19 cellular contexts compared by ENCODE assay signal in genomic region chr15:36066757-36067156, GRCh38.
"Had no signal": no experiment of that assay in that cellular context is flagged by ENCODE, and none has a peak within 500 bp of the region (broad histone marks: within the 10 kb centered on the region; RNA-seq: fewer than 3 reads in every experiment).

No MANE protein-coding gene starts in this region.

- H3K4me3 ChIP-seq: coronary artery, hepatocyte, prostate gland, tibial nerve, uterus had no signal

- H3K4me2 ChIP-seq: hepatocyte had no signal

- H3K4me1 Mint-ChIP-seq: activated B cell treated with CpG ODN at 0.5 μM for 24 hours; activated CD4-positive, alpha-beta T cell treated with anti-CD3 and anti-CD28 coated beads, Interleukin-2, amount 10 ng/mL, durations not matched to agents 24 days and 14 days; central memory CD8-positive, alpha-beta T cell; nephron; stimulated activated naive B cell treated with anti-CD40 and anti-IgM and Interleukin-4, amounts not matched to agents 10 μg/mL and 1 μg/mL and 100 μg/mL, for 72 hours had no signal

- H3K9me3 ChIP-seq: prostate gland, tibial nerve, uterus had no signal

- H3K36me3 Mint-ChIP-seq: activated naive CD4-positive, alpha-beta T cell treated with anti-CD3 and anti-CD28 coated beads, Interleukin-2, amount 50 U/mL, for 72 hours; stimulated activated naive B cell treated with anti-CD40 and anti-IgM and Interleukin-4, amounts not matched to agents 10 μg/mL and 1 μg/mL and 100 μg/mL, for 72 hours had no signal

- DNase-seq: activated B cell treated with CpG ODN at 0.5 μM for 24 hours; activated CD4-positive, alpha-beta T cell treated with anti-CD3 and anti-CD28 coated beads, Interleukin-2, amount 10 ng/mL, durations not matched to agents 24 days and 14 days; activated CD8-positive, alpha-beta memory T cell treated with anti-CD3 and anti-CD28 coated beads, Interleukin-2, amount 50 U/mL, for 4 hours; activated CD8-positive, alpha-beta T cell treated with anti-CD3 and anti-CD28 coated beads, Interleukin-2, amount 10 ng/mL, durations not matched to agents 7 days and 5 days; activated gamma-delta T cell; activated T-cell treated with anti-CD3 and anti-CD28 coated beads, Interleukin-2, amount 50 U/mL, for 72 hours; effector CD4-positive, alpha-beta T cell; stimulated activated CD4-positive, alpha-beta T cell treated with anti-CD3 and anti-CD28 coated beads, Interleukin-12 subunit alpha, Interleukin-12 subunit beta, amount 100 ng/mL, for 4 hours; stimulated activated CD4-positive, alpha-beta T cell treated with anti-CD3 and anti-CD28 coated beads, Interleukin-2, amount 100 ng/mL, for 24 hours; stimulated activated naive B cell treated with anti-CD40 and anti-IgM and Interleukin-4, amounts not matched to agents 10 μg/mL and 1 μg/mL and 100 μg/mL, for 72 hours; uterus had no signal

- H3K9me3 Mint-ChIP-seq: activated CD4-positive, alpha-beta T cell treated with anti-CD3 and anti-CD28 coated beads, Interleukin-2, amount 10 ng/mL, durations not matched to agents 24 days and 14 days; nephron; stimulated activated naive B cell treated with anti-CD40 and anti-IgM and Interleukin-4, amounts not matched to agents 10 μg/mL and 1 μg/mL and 100 μg/mL, for 72 hours had no signal

- H3K4me1 ChIP-seq: prostate gland, tibial nerve, uterus had no signal

- H3K27ac ChIP-seq: coronary artery, hepatocyte, prostate gland, tibial nerve, uterus had no signal

- H3K4me3 Mint-ChIP-seq: activated B cell treated with CpG ODN at 0.5 μM for 24 hours; activated CD4-positive, alpha-beta T cell treated with anti-CD3 and anti-CD28 coated beads, Interleukin-2, amount 10 ng/mL, durations not matched to agents 24 days and 14 days; activated CD8-positive, alpha-beta T cell treated with anti-CD3 and anti-CD28 coated beads, Interleukin-2, amount 10 ng/mL, durations not matched to agents 7 days and 5 days; activated T-cell treated with anti-CD3 and anti-CD28 coated beads, Interleukin-2, amount 50 U/mL, for 72 hours; central memory CD8-positive, alpha-beta T cell; nephron; stimulated activated naive B cell treated with anti-CD40 and anti-IgM and Interleukin-4, amounts not matched to agents 10 μg/mL and 1 μg/mL and 100 μg/mL, for 72 hours; T-helper 2 cell treated with Interferon-gamma antibody and Interleukin-4, amounts not matched to agents 5 μg/mL and 100 μg/mL, for 36 hours had no signal

- H3K27me3 Mint-ChIP-seq: activated B cell treated with CpG ODN at 0.5 μM for 24 hours; activated CD4-positive, alpha-beta T cell treated with anti-CD3 and anti-CD28 coated beads, Interleukin-2, amount 10 ng/mL, durations not matched to agents 24 days and 14 days; central memory CD8-positive, alpha-beta T cell; stimulated activated naive B cell treated with anti-CD40 and anti-IgM and Interleukin-4, amounts not matched to agents 10 μg/mL and 1 μg/mL and 100 μg/mL, for 72 hours had no signal

- H2AFZ ChIP-seq: hepatocyte had no signal

- H3K79me2 ChIP-seq: hepatocyte had no signal

- H3K27me3 ChIP-seq: hepatocyte, tibial nerve, uterus had no signal

- H3K27ac Mint-ChIP-seq: activated B cell treated with CpG ODN at 0.5 μM for 24 hours; activated CD4-positive, alpha-beta T cell treated with anti-CD3 and anti-CD28 coated beads, Interleukin-2, amount 10 ng/mL, durations not matched to agents 24 days and 14 days; activated CD8-positive, alpha-beta T cell treated with anti-CD3 and anti-CD28 coated beads, Interleukin-2, amount 10 ng/mL, durations not matched to agents 7 days and 5 days; activated naive CD4-positive, alpha-beta T cell treated with anti-CD3 and anti-CD28 coated beads, Interleukin-2, amount 50 U/mL, for 72 hours; activated T-cell treated with anti-CD3 and anti-CD28 coated beads, Interleukin-2, amount 50 U/mL, for 72 hours; nephron; stimulated activated naive B cell treated with anti-CD40 and anti-IgM and Interleukin-4, amounts not matched to agents 10 μg/mL and 1 μg/mL and 100 μg/mL, for 72 hours; T-helper 2 cell treated with Interferon-gamma antibody and Interleukin-4, amounts not matched to agents 5 μg/mL and 100 μg/mL, for 36 hours had no signal

- ATAC-seq: activated CD8-positive, alpha-beta T cell treated with anti-CD3 and anti-CD28 coated beads, Interleukin-2, amount 10 ng/mL, durations not matched to agents 7 days and 5 days; activated naive CD4-positive, alpha-beta T cell treated with anti-CD3 and anti-CD28 coated beads, Interleukin-2, amount 50 U/mL, for 72 hours; activated T-cell treated with anti-CD3 and anti-CD28 coated beads, Interleukin-2, amount 50 U/mL, for 72 hours; stimulated activated naive B cell treated with anti-CD40 and anti-IgM and Interleukin-4, amounts not matched to agents 10 μg/mL and 1 μg/mL and 100 μg/mL, for 72 hours had no signal

- H3K36me3 ChIP-seq: prostate gland, tibial nerve, uterus had no signal
